ENCODE assay signal across 27 cellular contexts in the genomic region with DNA sequence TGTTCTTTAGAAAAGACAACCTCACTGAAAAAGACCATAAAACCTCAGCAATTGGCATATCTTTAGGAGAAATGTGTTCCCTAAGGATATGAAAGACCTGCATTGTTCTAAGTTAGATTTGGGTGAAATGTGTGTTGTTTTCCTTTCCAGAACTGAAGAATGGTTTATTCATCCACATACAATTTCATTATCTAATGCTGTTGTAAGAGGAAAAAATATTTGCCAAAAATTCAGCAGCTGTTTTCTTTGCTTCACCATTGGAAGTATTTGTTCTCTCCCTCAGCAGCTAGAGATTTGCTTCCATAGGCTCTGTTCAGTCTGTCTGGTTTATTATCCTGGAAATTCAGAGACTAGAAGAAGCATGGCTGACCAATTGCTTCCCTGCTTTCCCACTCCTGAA.
DNase-seq lines count a peak whose midpoint lies in the region; ATAC-seq, FAIRE-seq and TF ChIP-seq lines count a peak whose summit lies in the region.
"Had no signal": no experiment of that assay in that cellular context is flagged by ENCODE, and none has a peak within 500 bp of the region (broad histone marks: within the 10 kb centered on the region; RNA-seq: fewer than 3 reads in every experiment).

No MANE protein-coding gene starts in this region.

- H2BK5ac ChIP-seq in trophoblast cell (ENCODE audit: low read depth, low read length, poor library complexity): no peak overlapping the region

- no peak for TF ChIP-seq EP300 in HepG2 (IDR thresholded peaks at IDR 0.05; ENCODE audit: low read depth in 2 of 2, low read length in 2 of 2)
- TF ChIP-seq EP300 in HepG2 (CRISPR knock-in tag; IDR thresholded peaks at IDR 0.05; ENCODE audit: borderline replicate concordance): no peak

- DNase-seq in COLO829 (ENCODE audit: low spot score) (peak; percentile 3), left cardiac atrium (no peak), trophoblast cell (peak; percentile 27 to 76), mucosa of gallbladder (ENCODE audit: low spot score) (no peak), NCI-H1092 treated with DMSO at 0.1 percent for 48 hours (lab: John Stamatoyannopoulos, UW) (no peak), HepG2 (ENCODE audit: low spot score) (no peak)
- no peak for DNase-seq in stimulated activated CD4-positive, alpha-beta T cell treated with anti-CD3 and anti-CD28 coated beads, Interleukin-15, amount 100 ng/mL, for 24 hours
- DNase-seq: activated CD4-positive, alpha-beta T cell treated with anti-CD3 and anti-CD28 coated beads, Interleukin-2, amount 10 ng/mL, durations not matched to agents 7 days and 5 days; activated CD8-positive, alpha-beta memory T cell treated with anti-CD3 and anti-CD28 coated beads, Interleukin-2, amount 10 ng/mL, durations not matched to agents 7 days and 5 days; activated naive CD4-positive, alpha-beta T cell treated with anti-CD3 and anti-CD28 coated beads, Interleukin-2, amount 10 ng/mL, durations not matched to agents 7 days and 5 days; aorta; cerebellar nuclear complex; effector CD4-positive, alpha-beta T cell; glutamatergic neuron; left lung; NCI-H2081 treated with DMSO at 0.1 percent for 48 hours; NCI-H446; NK-92 treated with Interleukin-12 subunit alpha and Interleukin-12 subunit beta, amount 100 ng/mL, for 24 hours; small intestine; transverse colon had no signal

- ATAC-seq in left cardiac atrium (peak; percentile 50 to 73), HepG2 (no peak)
- ATAC-seq: activated CD8-positive, alpha-beta memory T cell treated with anti-CD3 and anti-CD28 coated beads, Interleukin-2, amount 10 ng/mL, durations not matched to agents 7 days and 5 days; left lung; stimulated activated memory B cell treated with anti-CD40 and anti-IgM and Interleukin-4, amounts not matched to agents 10 μg/mL and 1 μg/mL and 100 μg/mL, for 72 hours had no signal

- no peaks in the 10 kb centered on the region for H3K79me2 ChIP-seq in trophoblast cell (ENCODE audit: control insufficient read depth, insufficient read depth, low read length, poor library complexity)
- no peaks in the 10 kb centered on the region for H3K79me2 ChIP-seq in HepG2 (ENCODE audit: insufficient read depth, low read length)

- CTCF ChIA-PET in HepG2 (lab: Yijun Ruan, JAX; ENCODE audit: low intra/inter-chr PET ratio, low total read pairs): no interaction called here

- H3K14ac ChIP-seq in trophoblast cell (ENCODE audit: low read length): no peak overlapping the region

- no peak overlapping the region for H4K8ac ChIP-seq in trophoblast cell (ENCODE audit: low read depth, low read length)

- in situ Hi-C loops in HepG2 (cut with HindIII; ENCODE audit: extremely low pct_ligation_motif_present, low pct_unique_long_range_greater_than_20kb): no loop called here

- BruUV-seq in HepG2 (replicated peaks; lab: Mats Ljungman, UMichigan): no TSS peak

- no peaks in the 10 kb centered on the region for H4K20me1 ChIP-seq in HepG2 (ENCODE audit: insufficient read depth, low read length)
- H4K20me1 ChIP-seq: BLaER1 had no signal

- H3K27ac ChIP-seq in cingulate gyrus (ENCODE audit: low read depth, low read length): peak overlapping the region; percentile 94
- H3K27ac ChIP-seq in trophoblast cell (ENCODE audit: low read depth, low read length): no peak overlapping the region
- no peak overlapping the region for H3K27ac ChIP-seq in HepG2 (ENCODE audit: extremely low read length, insufficient read depth, low read length)
- H3K27ac ChIP-seq: BLaER1, HL-60, left lung, prostate gland, transverse colon had no signal

- no peak overlapping the region for H2AK5ac ChIP-seq in trophoblast cell (ENCODE audit: low read length)

- no peak overlapping the region for H4K12ac ChIP-seq in trophoblast cell (ENCODE audit: low read depth, low read length)

- no peak overlapping the region for H4K91ac ChIP-seq in trophoblast cell (ENCODE audit: low read depth, low read length)

- H2BK120ac ChIP-seq in trophoblast cell (ENCODE audit: insufficient read depth, low read length, poor library complexity): no peak overlapping the region

- H3K4me1 ChIP-seq in trophoblast cell (ENCODE audit: control insufficient read depth in 1 of 2, insufficient read depth in 2 of 2, low read length in 2 of 2): no peaks in the 10 kb centered on the region
- no peaks in the 10 kb centered on the region for H3K4me1 ChIP-seq in HepG2 (ENCODE audit: insufficient read depth, low read length)
- H3K4me1 ChIP-seq: BLaER1, left lung, prostate gland, transverse colon had no signal

- H2BK12ac ChIP-seq in trophoblast cell (ENCODE audit: low read length): no peak overlapping the region

- intact Hi-C loops in left cardiac atrium (cut with DNase I) (no loop called here), HepG2 (cut with micrococcal nuclease; ENCODE audit: unreplicated experiment) (no loop called here)

- H3K27me3 ChIP-seq in trophoblast cell (ENCODE audit: insufficient read depth, low read length) (no peaks in the 10 kb centered on the region), HepG2 (ENCODE audit: control insufficient read depth in 1 of 2, insufficient read depth in 2 of 2, low read length in 2 of 2) (no peaks in the 10 kb centered on the region)
- H3K27me3 ChIP-seq: BLaER1, left lung, transverse colon had no signal

- no peaks in the 10 kb centered on the region for H3K36me3 ChIP-seq in trophoblast cell (ENCODE audit: control insufficient read depth in 1 of 2, insufficient read depth in 2 of 2, low read length in 2 of 2)
- H3K36me3 ChIP-seq in HepG2 (replicated peaks in 1 of 2; ENCODE audit: control insufficient read depth in 1 of 2, insufficient read depth in 2 of 2, low read length in 2 of 2): no peaks in the 10 kb centered on the region
- H3K36me3 ChIP-seq: BLaER1, left lung, prostate gland, transverse colon had no signal

- no peak for FAIRE-seq in HepG2 (lab: Jason Lieb, UNC)
- FAIRE-seq: A204.1, H1, small intestine had no signal

- H3K9ac ChIP-seq in trophoblast cell (ENCODE audit: low read length): no peak overlapping the region
- no peak overlapping the region for H3K9ac ChIP-seq in HepG2 (ENCODE audit: insufficient read depth, low read depth, low read length)
- H3K9ac ChIP-seq: BLaER1 had no signal

- no peak overlapping the region for H3K18ac ChIP-seq in trophoblast cell (ENCODE audit: low read length)

- no peak for TF ChIP-seq CTCF in HepG2 (CRISPR knock-in tag; IDR thresholded peaks at IDR 0.05)

- no peak for TF ChIP-seq POLR2A in HepG2 (IDR thresholded peaks at IDR 0.05; ENCODE audit: insufficient read depth in 1 of 2, low read depth in 2 of 2, low read length in 2 of 2)

- H3K4me2 ChIP-seq in trophoblast cell (ENCODE audit: low read length) (no peak overlapping the region), HepG2 (ENCODE audit: low read depth, low read length) (no peak overlapping the region)
- H3K4me2 ChIP-seq: BLaER1 had no signal

- POLR2A ChIA-PET in HepG2 (lab: Yijun Ruan, JAX): no interaction called here

- no peak overlapping the region for H3K23ac ChIP-seq in trophoblast cell (ENCODE audit: low read length)

- no peaks in the 10 kb centered on the region for H3K9me3 ChIP-seq in trophoblast cell (ENCODE audit: insufficient read depth, low read depth, low read length)
- H3K9me3 ChIP-seq in HepG2 (ENCODE audit: low read length): no peaks in the 10 kb centered on the region; the same call in none of the 2 replicates
- H3K9me3 ChIP-seq: BLaER1, left lung, prostate gland, transverse colon had no signal

- H3K79me1 ChIP-seq in trophoblast cell (ENCODE audit: low read length): no peaks in the 10 kb centered on the region

- H3K4ac ChIP-seq in trophoblast cell (ENCODE audit: low read depth, low read length): no peak overlapping the region

- TF ChIP-seq RAD21 in HepG2 (CRISPR knock-in tag; IDR thresholded peaks at IDR 0.05): no peak

- no peak overlapping the region for H2AFZ ChIP-seq in trophoblast cell (ENCODE audit: insufficient read depth, low read length, poor library complexity)
- H2AFZ ChIP-seq in HepG2 (ENCODE audit: low read length): no peak overlapping the region

- no peak overlapping the region for H3K4me3 ChIP-seq in trophoblast cell (ENCODE audit: low read depth, low read length)
- H3K4me3 ChIP-seq in HepG2 (replicated peaks in 1 of 3; ENCODE audit: insufficient read depth in 1 of 3, low read depth in 2 of 3, low read length in 3 of 3): no peak overlapping the region
- H3K4me3 ChIP-seq: BLaER1, left lung, prostate gland, transverse colon had no signal

TF ChIP-seq in HepG2, 621 proteins besides CTCF, POLR2A, EP300 and RAD21 (continues in another document):
- TF ChIP-seq MAFG (CRISPR knock-in tag; IDR thresholded peaks at IDR 0.05): no peak
- TF ChIP-seq HNRNPK (IDR thresholded peaks at IDR 0.05; ENCODE audit: low read depth, low read length, poor library complexity, severe bottlenecking): no peak
- no peak for TF ChIP-seq HNF4A (CRISPR knock-in tag; IDR thresholded peaks at IDR 0.05)
- TF ChIP-seq ZNF7 (CRISPR knock-in tag; IDR thresholded peaks at IDR 0.05): no peak
- TF ChIP-seq ZNF740 (CRISPR knock-in tag; IDR thresholded peaks at IDR 0.05): no peak
- no peak for TF ChIP-seq REXO4 (CRISPR knock-in tag; IDR thresholded peaks at IDR 0.05; ENCODE audit: borderline replicate concordance)
- no peak for TF ChIP-seq ZNF512B (CRISPR knock-in tag; IDR thresholded peaks at IDR 0.05; ENCODE audit: borderline replicate concordance)
- TF ChIP-seq NFKB2 (CRISPR knock-in tag; IDR thresholded peaks at IDR 0.05; ENCODE audit: borderline replicate concordance): no peak
- no peak for TF ChIP-seq SSRP1 (CRISPR knock-in tag; IDR thresholded peaks at IDR 0.05)

Comparison
In these comparisons a context has a peak if more than half of its experiments do, and no peak if none do; other contexts are left out.
1. DNase-seq: peak in COLO829 (single experiment) and trophoblast cell (2 of 2); none in left cardiac atrium (single experiment), mucosa of gallbladder (single experiment), NCI-H1092 treated with DMSO at 0.1 percent for 48 hours (single experiment), HepG2 (single experiment) and stimulated activated CD4-positive, alpha-beta T cell treated with anti-CD3 and anti-CD28 coated beads, Interleukin-15, amount 100 ng/mL, for 24 hours (single experiment).